1 cellular context compared by ENCODE assay signal in genomic region chr12:51917746-51918453, GRCh38.
TF ChIP-seq lines count a peak whose summit lies in the region.

No MANE protein-coding gene starts in this region.

TF ChIP-seq in K562, 482 proteins besides CTCF, POLR2A, EP300 and RAD21 (continued from another document and continues in another):
- TF ChIP-seq NR0B1 (IDR thresholded peaks at IDR 0.05; ENCODE audit: partially characterized antibody) (no peak), HNRNPUL1 (IDR thresholded peaks at IDR 0.05; ENCODE audit: low read length) (no peak), THRB (CRISPR knock-in tag; conservative IDR thresholded peaks at IDR 0.05) (no peak), CHD2 (IDR thresholded peaks at IDR 0.05; ENCODE audit: low read depth, low read length) (no peak), L3MBTL2 (IDR thresholded peaks at IDR 0.05) (peak; percentile 74), XRCC3 (IDR thresholded peaks at IDR 0.05) (no peak), HMGXB4 (CRISPR knock-in tag; IDR thresholded peaks at IDR 0.05) (no peak), VEZF1 (CRISPR knock-in tag; IDR thresholded peaks at IDR 0.05) (peak; percentile 58), E2F4 (CRISPR knock-in tag; IDR thresholded peaks at IDR 0.05; ENCODE audit: low read depth) (no peak), CCNT2 (IDR thresholded peaks at IDR 0.05; ENCODE audit: borderline replicate concordance, extremely low read depth, insufficient read length, low read depth, low read length) (peak; percentile 93), IRF2 (CRISPR knock-in tag; IDR thresholded peaks at IDR 0.05) (no peak), MCM5 (IDR thresholded peaks at IDR 0.05; ENCODE audit: low read depth) (no peak), RAD51 (IDR thresholded peaks at IDR 0.05; ENCODE audit: borderline replicate concordance, low read depth) (0 out of 2 replicates have a peak, but pooled peaks have one; percentile 13), FOXK1 (CRISPR knock-in tag; IDR thresholded peaks at IDR 0.05; ENCODE audit: borderline replicate concordance) (0 out of 2 replicates have a peak, but pooled peaks have one; percentile 30), CEBPB (tag; IDR thresholded peaks at IDR 0.05) (no peak), SMAD2 (IDR thresholded peaks at IDR 0.05; ENCODE audit: low read depth, low read length) (no peak), HDAC8 (tag; IDR thresholded peaks at IDR 0.05) (no peak), ZNF140 (CRISPR knock-in tag; IDR thresholded peaks at IDR 0.05) (no peak), NUFIP1 (IDR thresholded peaks at IDR 0.05; ENCODE audit: partially characterized antibody) (no peak), SRSF7 (optimal IDR thresholded peaks at IDR 0.05; ENCODE audit: low read depth, low read length) (no peak), ZNF609 (CRISPR knock-in tag; IDR thresholded peaks at IDR 0.05; ENCODE audit: borderline replicate concordance) (no peak), MED1 (CRISPR knock-in tag; IDR thresholded peaks at IDR 0.05; ENCODE audit: borderline replicate concordance) (no peak), ZNF592 (IDR thresholded peaks at IDR 0.05) (no peak), CXXC5 (CRISPR knock-in tag; IDR thresholded peaks at IDR 0.05) (peak; percentile 91), FOXM1 (IDR thresholded peaks at IDR 0.05; ENCODE audit: low read depth) (peak; percentile 76), FOXM1 (CRISPR knock-in tag; IDR thresholded peaks at IDR 0.05; ENCODE audit: low read depth) (no peak), SNAPC5 (CRISPR knock-in tag; IDR thresholded peaks at IDR 0.05) (no peak), GATAD2A (IDR thresholded peaks at IDR 0.05) (no peak), POU5F1 (IDR thresholded peaks at IDR 0.05; ENCODE audit: borderline replicate concordance, low read depth, low read length, partially characterized antibody) (no peak), PREB (CRISPR knock-in tag; IDR thresholded peaks at IDR 0.05) (no peak), ZNF449 (CRISPR knock-in tag; IDR thresholded peaks at IDR 0.05) (no peak), STAG1 (CRISPR knock-in tag; IDR thresholded peaks at IDR 0.05; ENCODE audit: borderline replicate concordance) (no peak), HNRNPK (IDR thresholded peaks at IDR 0.05; ENCODE audit: low read depth, low read length, poor library complexity, severe bottlenecking) (no peak), RBM34 (IDR thresholded peaks at IDR 0.05; ENCODE audit: borderline replicate concordance, insufficient read depth, low read length) (no peak), RBM25 (IDR thresholded peaks at IDR 0.05; ENCODE audit: low read depth, low read length, severe bottlenecking) (no peak), ZNF224 (CRISPR knock-in tag; IDR thresholded peaks at IDR 0.05) (no peak), CBFA2T3 (IDR thresholded peaks at IDR 0.05) (peak; percentile 97), THAP12 (CRISPR knock-in tag; IDR thresholded peaks at IDR 0.05) (no peak)
